In the genomic region with DNA sequence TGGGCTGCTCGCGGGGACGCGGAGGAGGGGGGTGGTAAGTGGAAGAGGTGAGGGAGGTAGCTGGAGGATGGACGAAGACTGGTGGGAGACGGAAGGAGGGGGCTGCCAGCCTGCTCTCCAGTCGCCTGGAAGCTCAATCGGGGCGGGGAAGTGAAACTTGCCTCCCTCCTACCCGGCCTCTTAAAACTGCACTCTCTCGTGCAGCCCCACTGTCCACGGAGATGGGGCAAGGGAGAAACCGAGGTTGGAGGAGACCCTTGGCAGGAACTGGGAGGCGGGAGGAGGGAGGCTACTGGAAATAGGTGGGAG, we compare ENCODE assay signal across 8 cellular contexts. TPM values are rescaled to one million over a fixed set of nuclear protein-coding genes. Genes with fewer than 3 reads are reported as not detected.
A peak's percentile ranks its signal among the peaks of the same experiment; 100 is the strongest.
DNase-seq lines count a peak whose midpoint lies in the region; ATAC-seq and TF ChIP-seq lines count a peak whose summit lies in the region.

No MANE protein-coding gene starts in this region.

- TF ChIP-seq CTCF in GM12864 (IDR thresholded peaks at IDR 0.05; ENCODE audit: low read depth, low read length, missing control alignments) (no peak), fibroblast of mammary gland (conservative IDR thresholded peaks at IDR 0.05; ENCODE audit: control insufficient read depth, insufficient read depth, low read depth, low read length) (no peak), progenitor cell of endocrine pancreas (IDR thresholded peaks at IDR 0.05; ENCODE audit: unreplicated experiment) (no peak), natural killer cell (IDR thresholded peaks at IDR 0.05) (no peak)

- peaks cover 4% of the 10 kb centered on the region for H3K27me3 Mint-ChIP-seq in progenitor cell of endocrine pancreas
- peaks cover 46 to 49% of the 10 kb centered on the region in 2 donors for H3K27me3 Mint-ChIP-seq in natural killer cell (ENCODE audit: low read depth in 2 of 2)

- H3K4me3 Mint-ChIP-seq in progenitor cell of endocrine pancreas (ENCODE audit: low read depth) (peak overlapping the region; percentile 89), natural killer cell (no peak overlapping the region)

- peaks cover 20% of the 10 kb centered on the region for H3K36me3 Mint-ChIP-seq in progenitor cell of endocrine pancreas (ENCODE audit: insufficient read depth)
- H3K36me3 Mint-ChIP-seq in natural killer cell = peaks cover 12% of the 10 kb centered on the region

- DNase-seq in GM12864 (ENCODE audit: low read depth) (no peak), NCI-H2227 (lab: John Stamatoyannopoulos, UW; ENCODE audit: unreplicated experiment) (peak; percentile 58), fibroblast of mammary gland (ENCODE audit: low read depth) (no peak), progenitor cell of endocrine pancreas (ENCODE audit: low spot score, unreplicated experiment) (no peak), HCEC 1CT (no peak), natural killer cell (no peak), NCI-H2196 treated with DMSO at 0.1 percent for 48 hours (lab: John Stamatoyannopoulos, UW; ENCODE audit: unreplicated experiment) (no peak), NCI-H1436 treated with DMSO at 0.1 percent for 48 hours (lab: John Stamatoyannopoulos, UW) (no peak)

- H3K27ac Mint-ChIP-seq in progenitor cell of endocrine pancreas (peak overlapping the region; percentile 82), natural killer cell (no peak overlapping the region)

- H3K4me1 Mint-ChIP-seq in progenitor cell of endocrine pancreas (ENCODE audit: low read depth) (peaks cover 40% of the 10 kb centered on the region), natural killer cell (peaks cover 0 to 5% of the 10 kb centered on the region in 2 donors)

- H3K4me3 ChIP-seq in GM12864 (ENCODE audit: low read depth, low read length) = peak overlapping the region; percentile 68
- H3K4me3 ChIP-seq in fibroblast of mammary gland (ENCODE audit: control insufficient read depth, low read depth, low read length) = peak overlapping the region; percentile 59

- ATAC-seq in natural killer cell = no peak

- intact Hi-C loops in natural killer cell (cut with micrococcal nuclease) = no loop called here

- H3K9me3 Mint-ChIP-seq in progenitor cell of endocrine pancreas (ENCODE audit: low read depth) (no peaks in the 10 kb centered on the region), natural killer cell (peaks cover 0 to 2% of the 10 kb centered on the region in 2 donors)

RNA-seq across cellular contexts. Expression of gene SOX9, which starts 1.1 kb away (rescaled TPM):
- 190 and 219 TPM in 2 replicates for total RNA-seq in progenitor cell of endocrine pancreas
- total RNA-seq in natural killer cell = not detected

Comparison
In these comparisons a context has a peak if more than half of its experiments do, and no peak if none do; other contexts are left out.
1. RNA of gene SOX9, which starts 1.1 kb away (total RNA-seq): 190 to 219 TPM in progenitor cell of endocrine pancreas; not detected in natural killer cell; every median in the first group is over 100 times any median in the second.